ENCODE assay signal across 1 cellular context in genomic region chr2:112923237-112923966, GRCh38.
TF ChIP-seq lines count a peak whose summit lies in the region.

No MANE protein-coding gene starts in this region.

TF ChIP-seq in K562, 482 proteins besides CTCF, POLR2A, EP300 and RAD21 (continued from another document and continues in another):
- TF ChIP-seq CHAMP1 (IDR thresholded peaks at IDR 0.05) (no peak), FOXK1 (CRISPR knock-in tag; IDR thresholded peaks at IDR 0.05; ENCODE audit: borderline replicate concordance) (no peak), KHSRP (IDR thresholded peaks at IDR 0.05) (no peak), TAF9B (IDR thresholded peaks at IDR 0.05; ENCODE audit: partially characterized antibody) (no peak), MBD2 (IDR thresholded peaks at IDR 0.05; ENCODE audit: borderline replicate concordance, low read depth) (no peak), ZNF584 (CRISPR knock-in tag; IDR thresholded peaks at IDR 0.05; ENCODE audit: low read depth) (no peak), MITF (IDR thresholded peaks at IDR 0.05) (no peak), TAF7 (tag; IDR thresholded peaks at IDR 0.05) (no peak), NKRF (IDR thresholded peaks at IDR 0.05; ENCODE audit: borderline replicate concordance) (no peak), TCFL5 (CRISPR knock-in tag; conservative IDR thresholded peaks at IDR 0.05) (no peak), SIX5 (IDR thresholded peaks at IDR 0.05; ENCODE audit: borderline replicate concordance in 1 of 2, insufficient read depth in 1 of 2, low read depth in 1 of 2, low read length in 2 of 2) (no peak), ZBTB40 (IDR thresholded peaks at IDR 0.05) (no peak), ZBTB40 (CRISPR knock-in tag; IDR thresholded peaks at IDR 0.05) (no peak), ZNF75A (CRISPR knock-in tag; IDR thresholded peaks at IDR 0.05) (no peak), FIP1L1 (IDR thresholded peaks at IDR 0.05; ENCODE audit: low read depth, low read length, poor library complexity, severe bottlenecking) (no peak), ZC3H4 (CRISPR knock-in tag; IDR thresholded peaks at IDR 0.05; ENCODE audit: borderline replicate concordance) (no peak), MAFK (IDR thresholded peaks at IDR 0.05; ENCODE audit: low read length) (peak; percentile 53), NFYB (IDR thresholded peaks at IDR 0.05; ENCODE audit: extremely low read depth, insufficient read length) (no peak), KDM1A (IDR thresholded peaks at IDR 0.05) (no peak), PCBP1 (IDR thresholded peaks at IDR 0.05; ENCODE audit: low read depth, low read length, poor library complexity, severe bottlenecking) (no peak), ZC3H8 (IDR thresholded peaks at IDR 0.05) (no peak), JUND (IDR thresholded peaks at IDR 0.05; ENCODE audit: borderline replicate concordance, low read depth, low read length) (0 out of 2 replicates have a peak, but pooled peaks have one; percentile 1), JUND (tag; IDR thresholded peaks at IDR 0.05; ENCODE audit: borderline replicate concordance, low read depth, low read length) (no peak), NR0B1 (IDR thresholded peaks at IDR 0.05; ENCODE audit: partially characterized antibody) (no peak), TFAP4 (CRISPR knock-in tag; IDR thresholded peaks at IDR 0.05; ENCODE audit: borderline replicate concordance) (no peak), ZFX (CRISPR knock-in tag; IDR thresholded peaks at IDR 0.05) (no peak), HNRNPLL (IDR thresholded peaks at IDR 0.05; ENCODE audit: low read depth, low read length, poor library complexity, severe bottlenecking) (no peak), MAZ (CRISPR knock-in tag; conservative IDR thresholded peaks at IDR 0.05 in 1 of 2, IDR thresholded peaks at IDR 0.05 in 1 of 2) (no peak), L3MBTL2 (IDR thresholded peaks at IDR 0.05) (no peak), ZC3H11A (IDR thresholded peaks at IDR 0.05; ENCODE audit: low read depth, low read length) (no peak), SIN3B (IDR thresholded peaks at IDR 0.05; ENCODE audit: low read depth) (no peak), KLF6 (CRISPR knock-in tag; IDR thresholded peaks at IDR 0.05; ENCODE audit: borderline replicate concordance) (no peak), ZNF253 (CRISPR knock-in tag; conservative IDR thresholded peaks at IDR 0.05) (no peak), NFE2 (IDR thresholded peaks at IDR 0.05; ENCODE audit: low read depth) (peak; percentile 44; the same call in 1 of the 2 replicates), ELK3 (CRISPR knock-in tag; IDR thresholded peaks at IDR 0.05) (no peak), FOXA3 (CRISPR knock-in tag; conservative IDR thresholded peaks at IDR 0.05 in 1 of 2, IDR thresholded peaks at IDR 0.05 in 1 of 2) (no peak), SAFB2 (IDR thresholded peaks at IDR 0.05; ENCODE audit: borderline replicate concordance, low read depth, low read length, severe bottlenecking) (no peak), ZZZ3 (IDR thresholded peaks at IDR 0.05) (no peak), EGR1 (conservative IDR thresholded peaks at IDR 0.05) (no peak), E2F1 (CRISPR knock-in tag; IDR thresholded peaks at IDR 0.05) (no peak), TRIM24 (IDR thresholded peaks at IDR 0.05) (no peak), PTTG1 (tag; IDR thresholded peaks at IDR 0.05; ENCODE audit: low read depth) (no peak), BRF2 (IDR thresholded peaks at IDR 0.05; ENCODE audit: borderline replicate concordance, insufficient read depth, insufficient read length) (no peak), SRSF3 (IDR thresholded peaks at IDR 0.05; ENCODE audit: insufficient read depth, low read length) (no peak), RBM22 (IDR thresholded peaks at IDR 0.05; ENCODE audit: low read depth, low read length, poor library complexity, severe bottlenecking) (no peak)
